ENCODE assay signal across 17 cellular contexts in the genomic region with DNA sequence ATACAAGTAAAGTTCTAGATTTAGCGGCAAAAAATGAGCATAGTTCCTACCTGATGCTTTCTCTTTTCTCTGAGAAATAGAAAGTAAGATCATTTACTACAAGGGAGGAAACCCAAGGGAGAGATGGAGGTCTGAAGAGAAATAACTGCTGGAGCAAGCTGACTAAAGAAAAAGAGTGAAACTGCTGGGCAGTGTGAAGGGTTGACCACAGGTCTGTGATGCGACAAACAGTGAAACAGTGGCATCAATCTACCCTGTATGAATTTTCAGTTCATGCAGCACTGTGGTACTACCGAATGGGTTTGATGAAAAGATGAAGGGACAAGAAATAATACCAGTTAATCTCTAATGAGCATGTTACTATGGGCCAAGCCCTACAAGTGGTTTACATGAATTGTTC. TPM values are rescaled to one million over a fixed set of nuclear protein-coding genes. Genes with fewer than 3 reads are reported as not detected.
A peak's percentile ranks its signal among the peaks of the same experiment; 100 is the strongest.
DNase-seq lines count a peak whose midpoint lies in the region; ATAC-seq, FAIRE-seq and TF ChIP-seq lines count a peak whose summit lies in the region.
"Had no signal": no experiment of that assay in that cellular context is flagged by ENCODE, and none has a peak within 500 bp of the region (broad histone marks: within the 10 kb centered on the region; RNA-seq: fewer than 3 reads in every experiment).

No MANE protein-coding gene starts in this region.

- peaks cover 28% of the 10 kb centered on the region for H3K4me1 Mint-ChIP-seq in MCF 10A (ENCODE audit: insufficient read depth, unreplicated experiment)
- peaks cover 50% of the 10 kb centered on the region for H3K4me1 Mint-ChIP-seq in T-helper 17 cell
- H3K4me1 Mint-ChIP-seq in stimulated activated naive B cell treated with anti-CD40 and anti-IgM and Interleukin-4, amounts not matched to agents 10 μg/mL and 1 μg/mL and 100 μg/mL, for 72 hours: peaks cover 28 to 40% of the 10 kb centered on the region in 2 donors

- H3K36me3 Mint-ChIP-seq in MCF 10A (ENCODE audit: insufficient read depth, unreplicated experiment) (peaks cover 35% of the 10 kb centered on the region), T-helper 17 cell (ENCODE audit: low read depth) (peaks cover 16% of the 10 kb centered on the region)
- peaks cover 37 to 47% of the 10 kb centered on the region in 2 donors for H3K36me3 Mint-ChIP-seq in stimulated activated naive B cell treated with anti-CD40 and anti-IgM and Interleukin-4, amounts not matched to agents 10 μg/mL and 1 μg/mL and 100 μg/mL, for 72 hours

- H3K27ac Mint-ChIP-seq in MCF 10A (ENCODE audit: low read depth, unreplicated experiment) (peak overlapping the region; percentile 11), T-helper 17 cell (peak overlapping the region; percentile 22)
- peak overlapping the region; percentile 48 for H3K27ac Mint-ChIP-seq in stimulated activated naive B cell treated with anti-CD40 and anti-IgM and Interleukin-4, amounts not matched to agents 10 μg/mL and 1 μg/mL and 100 μg/mL, for 72 hours

- BruUV-seq in MCF 10A (replicated peaks; lab: Mats Ljungman, UMichigan): no TSS peak

- H3K9me3 ChIP-seq in breast epithelium (no peaks in the 10 kb centered on the region), T-helper 17 cell (ENCODE audit: control insufficient read depth, low read length, poor library complexity, severe bottlenecking) (no peaks in the 10 kb centered on the region), prostate gland (no peaks in the 10 kb centered on the region)
- H3K9me3 ChIP-seq: esophagus squamous epithelium had no signal

- H3K27me3 ChIP-seq in breast epithelium (no peaks in the 10 kb centered on the region), prostate gland (replicated peaks; ENCODE audit: insufficient read depth) (no peaks in the 10 kb centered on the region)
- H3K27me3 ChIP-seq: esophagus squamous epithelium had no signal

- no peak overlapping the region for H3K4me3 ChIP-seq in breast epithelium
- no peak overlapping the region for H3K4me3 ChIP-seq in prostate gland
- H3K4me3 ChIP-seq: esophagus squamous epithelium had no signal

- no peaks in the 10 kb centered on the region for H3K36me3 ChIP-seq in breast epithelium
- H3K36me3 ChIP-seq in prostate gland: no peaks in the 10 kb centered on the region

- 99% methylated on average over 3 of the region's 3 CpGs for WGBS in prostate gland

- CTCF ChIA-PET in MCF 10A (lab: Yijun Ruan, JAX): no interaction called here

- H3K27me3 Mint-ChIP-seq in MCF 10A (ENCODE audit: insufficient read depth, unreplicated experiment) (no peaks in the 10 kb centered on the region), T-helper 17 cell (no peaks in the 10 kb centered on the region)
- no peaks in the 10 kb centered on the region for H3K27me3 Mint-ChIP-seq in stimulated activated naive B cell treated with anti-CD40 and anti-IgM and Interleukin-4, amounts not matched to agents 10 μg/mL and 1 μg/mL and 100 μg/mL, for 72 hours

- no peaks in the 10 kb centered on the region for H3K9me3 Mint-ChIP-seq in MCF 10A (ENCODE audit: unreplicated experiment)
- H3K9me3 Mint-ChIP-seq in stimulated activated naive B cell treated with anti-CD40 and anti-IgM and Interleukin-4, amounts not matched to agents 10 μg/mL and 1 μg/mL and 100 μg/mL, for 72 hours: no peaks in the 10 kb centered on the region

- TF ChIP-seq CTCF in MCF 10A (IDR thresholded peaks at IDR 0.05; ENCODE audit: unreplicated experiment) (no peak), breast epithelium (IDR thresholded peaks at IDR 0.05) (no peak), prostate gland (IDR thresholded peaks at IDR 0.05) (no peak)

- intact Hi-C loops in MCF 10A (cut with micrococcal nuclease): no loop called here
- intact Hi-C loops in breast epithelium (cut with DNase I; ENCODE audit: low total_unique reads): no loop called here
- intact Hi-C loops in prostate gland (cut with DNase I): no loop called here

- no peak for FAIRE-seq in urothelium cell line (lab: Jason Lieb, UNC)

- POLR2A ChIA-PET in MCF 10A (lab: Yijun Ruan, JAX): interaction anchor here (0.6 to 1.5 kb wide), 3 partner anchors 8 to 19 kb away, joined by 4 to 5 read pairs (median 4); no protein-coding TSS in a partner anchor

- ATAC-seq in HG02610 (IDR thresholded peaks at IDR 0.05; ENCODE audit: unreplicated experiment): peak; percentile 48
- no peak for ATAC-seq in T-helper 17 cell
- ATAC-seq in stimulated activated naive B cell treated with anti-CD40 and anti-IgM and Interleukin-4, amounts not matched to agents 10 μg/mL and 1 μg/mL and 100 μg/mL, for 72 hours (replicated peaks): no peak
- ATAC-seq: activated CD4-positive, CD25-positive, alpha-beta regulatory T cell treated with anti-CD3 and anti-CD28 coated beads, Interleukin-2, amount 50 U/mL, for 24 hours; left ventricle myocardium superior; SK-N-SH treated with all-trans-retinoic acid at 6 μM for 48 hours had no signal

- TF ChIP-seq POLR2A in breast epithelium (IDR thresholded peaks at IDR 0.05) (no peak), prostate gland (IDR thresholded peaks at IDR 0.05) (no peak)

- no peak for DNase-seq in MCF 10A (ENCODE audit: unreplicated experiment)
- no peak for DNase-seq in breast epithelium (ENCODE audit: low spot score in 2 of 2)
- no peak for DNase-seq in T-helper 17 cell
- no peak for DNase-seq in stimulated activated naive B cell treated with anti-CD40 and anti-IgM and Interleukin-4, amounts not matched to agents 10 μg/mL and 1 μg/mL and 100 μg/mL, for 72 hours
- no peak for DNase-seq in prostate gland (ENCODE audit: low spot score)
- DNase-seq in islet precursor cell: no peak
- no peak for DNase-seq in urothelium cell line (ENCODE audit: low spot score)
- DNase-seq: activated effector memory CD4-positive, alpha-beta T cell treated with anti-CD3 and anti-CD28 coated beads, Interleukin-2, amount 50 U/mL, for 16 hours; central memory CD4-positive, alpha-beta T cell; esophagus squamous epithelium; hippocampal formation; left ventricle myocardium superior; NCI-H1048; NCI-H2171 treated with DMSO at 0.1 percent for 48 hours had no signal

- no peaks in the 10 kb centered on the region for H3K4me1 ChIP-seq in breast epithelium
- no peaks in the 10 kb centered on the region for H3K4me1 ChIP-seq in prostate gland (replicated peaks)

- H3K4me3 Mint-ChIP-seq in MCF 10A (ENCODE audit: unreplicated experiment) (no peak overlapping the region), T-helper 17 cell (no peak overlapping the region)
- no peak overlapping the region for H3K4me3 Mint-ChIP-seq in stimulated activated naive B cell treated with anti-CD40 and anti-IgM and Interleukin-4, amounts not matched to agents 10 μg/mL and 1 μg/mL and 100 μg/mL, for 72 hours

- H3K27ac ChIP-seq in breast epithelium (no peak overlapping the region), prostate gland (no peak overlapping the region)
- H3K27ac ChIP-seq: esophagus squamous epithelium had no signal

RNA-seq across cellular contexts. Expression of gene CUL3, which starts 52.2 kb away (rescaled TPM):
- total RNA-seq in MCF 10A (2022) (65.5 and 65.8 TPM in 2 replicates), breast epithelium (100 to 1,000 TPM in 1 of 3 donors, 10 to 100 TPM in 2; 71.2 to 111 (median 82.3) TPM), T-helper 17 cell (10 to 100 TPM; 94.8 to 99.7 TPM), prostate gland (10 to 100 TPM; 69.2 to 90.5 TPM)
